ENCODE assay signal across 8 cellular contexts in the genomic region with DNA sequence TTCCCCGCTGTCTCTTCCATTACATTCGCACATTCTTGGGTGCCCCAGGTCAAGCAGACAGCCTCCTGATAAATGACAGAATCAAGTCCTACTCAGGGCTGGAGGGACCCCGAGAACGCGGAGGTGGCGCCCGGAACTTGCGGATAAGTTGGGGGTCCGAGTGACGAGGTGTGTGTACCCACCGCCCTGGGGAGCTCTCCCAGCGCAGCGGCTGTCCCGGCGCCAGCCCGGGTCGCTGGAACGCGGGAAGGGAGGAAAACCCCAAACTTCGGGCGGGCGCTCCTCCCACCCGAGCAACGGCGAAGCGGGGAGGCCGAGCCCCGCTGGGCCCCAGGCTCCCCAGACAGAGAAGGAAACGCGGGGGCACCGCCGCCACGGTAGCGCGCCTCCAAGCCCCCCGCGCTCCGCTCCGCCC. TPM values are rescaled to one million over a fixed set of nuclear protein-coding genes. Genes with fewer than 3 reads are reported as not detected.
DNase-seq lines count a peak whose midpoint lies in the region; ATAC-seq and TF ChIP-seq lines count a peak whose summit lies in the region.

No MANE protein-coding gene starts in this region.

- peak; percentile 74 for DNase-seq in endodermal cell
- no peak for DNase-seq in nephron progenitor cell
- DNase-seq in inferior parietal cortex (ENCODE audit: extremely low spot score) = no peak

- H3K36me3 Mint-ChIP-seq in endodermal cell (ENCODE audit: low read depth) = peaks cover 7% of the 10 kb centered on the region
- H3K36me3 Mint-ChIP-seq in nephron progenitor cell (ENCODE audit: low read depth) = peaks cover 14% of the 10 kb centered on the region

- H3K9me3 Mint-ChIP-seq in endodermal cell = peaks cover 7% of the 10 kb centered on the region
- H3K9me3 Mint-ChIP-seq in nephron progenitor cell = peaks cover 6% of the 10 kb centered on the region

- peaks cover 35% of the 10 kb centered on the region for H3K79me2 ChIP-seq in ACC112 (ENCODE audit: control insufficient read depth, insufficient read depth, low read length, unreplicated experiment)
- peaks cover 43% of the 10 kb centered on the region for H3K79me2 ChIP-seq in OCI-LY1 (ENCODE audit: insufficient read depth, low read length)

- H3K4me1 Mint-ChIP-seq in endodermal cell (peaks cover 25% of the 10 kb centered on the region), nephron progenitor cell (peaks cover 65% of the 10 kb centered on the region)

- H3F3A ChIP-seq in OCI-LY1 (ENCODE audit: insufficient read depth, low read length) = no peaks in the 10 kb centered on the region

- peak; percentile 15 for ATAC-seq in GM21528 (IDR thresholded peaks at IDR 0.05; ENCODE audit: low FRiP score, unreplicated experiment)
- ATAC-seq in GM21423 (IDR thresholded peaks at IDR 0.05; ENCODE audit: unreplicated experiment) = no peak
- ATAC-seq in GM21360 (IDR thresholded peaks at IDR 0.05; ENCODE audit: unreplicated experiment) = no peak

- H3K9ac ChIP-seq in OCI-LY1 (ENCODE audit: low read length) (peak overlapping the region; percentile 83), endodermal cell (ENCODE audit: extremely low read depth, low read length, poor library complexity, severe bottlenecking) (peak overlapping the region; percentile 86)

- H3K27me3 Mint-ChIP-seq in endodermal cell (ENCODE audit: insufficient read depth) (peaks cover 13% of the 10 kb centered on the region), nephron progenitor cell (ENCODE audit: low read depth, poor library complexity) (no peaks in the 10 kb centered on the region)

- H3K4me3 ChIP-seq in ACC112 (ENCODE audit: low read depth, low read length) (peak overlapping the region; percentile 89), OCI-LY1 (ENCODE audit: low read depth, low read length, poor library complexity, severe bottlenecking) (peak overlapping the region; percentile 77), endodermal cell (ENCODE audit: low read length) (peak overlapping the region; percentile 88)

- H3K27me3 ChIP-seq in ACC112 (ENCODE audit: insufficient read depth, low read length) (no peaks in the 10 kb centered on the region), OCI-LY1 (ENCODE audit: insufficient read depth, low read length) (no peaks in the 10 kb centered on the region), endodermal cell (ENCODE audit: control insufficient read depth, insufficient read depth, low read length, poor library complexity, severe bottlenecking) (no peaks in the 10 kb centered on the region)

- H3K36me3 ChIP-seq in ACC112 (ENCODE audit: insufficient read depth, low read length) (no peaks in the 10 kb centered on the region), OCI-LY1 (ENCODE audit: insufficient read depth, low read length) (no peaks in the 10 kb centered on the region), endodermal cell (ENCODE audit: control insufficient read depth, insufficient read depth, low read length) (no peaks in the 10 kb centered on the region)

- WGBS in endodermal cell (ENCODE audit: insufficient coverage in 1 of 2, insufficient read length in 1 of 2), 2 experiments = 0% methylated on average over 31 to 39 of the region's 39 CpGs

- H3K4me3 Mint-ChIP-seq in endodermal cell (peak overlapping the region; percentile 69), nephron progenitor cell (peak overlapping the region; percentile 87)

- no peaks in the 10 kb centered on the region for H3K9me2 ChIP-seq in OCI-LY1 (ENCODE audit: low read depth, low read length)

- peak overlapping the region; percentile 76 for H3K27ac ChIP-seq in ACC112 (ENCODE audit: low read depth, low read length)
- H3K27ac ChIP-seq in OCI-LY1 (ENCODE audit: low read depth, low read length, poor library complexity, severe bottlenecking) = peak overlapping the region; percentile 52
- H3K27ac ChIP-seq in endodermal cell (ENCODE audit: low read depth, low read length) = peak overlapping the region; percentile 78

- H3K27ac Mint-ChIP-seq in endodermal cell = peak overlapping the region; percentile 83
- H3K27ac Mint-ChIP-seq in nephron progenitor cell = peak overlapping the region; percentile 78

- no peaks in the 10 kb centered on the region for H4K20me1 ChIP-seq in OCI-LY1 (ENCODE audit: insufficient read depth, low read length)

- peaks cover 17% of the 10 kb centered on the region for H3K4me1 ChIP-seq in ACC112 (ENCODE audit: control insufficient read depth, insufficient read depth, low read length, unreplicated experiment)
- H3K4me1 ChIP-seq in OCI-LY1 (ENCODE audit: insufficient read depth, low read length, severe bottlenecking) = peaks cover 43% of the 10 kb centered on the region
- peaks cover 3% of the 10 kb centered on the region for H3K4me1 ChIP-seq in endodermal cell (ENCODE audit: control insufficient read depth, insufficient read depth, low read length)

- H2AFZ ChIP-seq in ACC112 (ENCODE audit: low read length, unreplicated experiment) (peak overlapping the region; percentile 52), OCI-LY1 (ENCODE audit: low read length) (no peak overlapping the region)

- no peak for TF ChIP-seq CTCF in OCI-LY1 (IDR thresholded peaks at IDR 0.05; ENCODE audit: low read length)
- no peak for TF ChIP-seq CTCF in endodermal cell (conservative IDR thresholded peaks at IDR 0.05)
- TF ChIP-seq CTCF in nephron progenitor cell (IDR thresholded peaks at IDR 0.05) = no peak

- H3K4me2 ChIP-seq in OCI-LY1 (ENCODE audit: low read length) = peak overlapping the region; percentile 73

- H3K9me3 ChIP-seq in OCI-LY1 (ENCODE audit: low read length) = no peaks in the 10 kb centered on the region
- no peaks in the 10 kb centered on the region for H3K9me3 ChIP-seq in endodermal cell (ENCODE audit: control insufficient read depth, low read length)

RNA-seq across cellular contexts. Expression of a gene that starts 0.6 kb away (rescaled TPM):
- total RNA-seq in endodermal cell = 10 to 100 TPM; 51.6 to 59.6 TPM
- 31.9 TPM for polyA plus RNA-seq in endodermal cell (2013, experiment 1 of 2)
- polyA plus RNA-seq in endodermal cell (2013, experiment 2 of 2) = 28.2 TPM

RNA-seq across cellular contexts. Expression of a gene that starts 23.8 kb away (rescaled TPM):
- total RNA-seq in endodermal cell = 10 to 100 TPM in 1 of 2 donors, 1 to 10 TPM in 1; 9.7 to 17.4 TPM
- polyA plus RNA-seq in endodermal cell (2013, experiment 1 of 2) = 7.7 TPM
- polyA plus RNA-seq in endodermal cell (2013, experiment 2 of 2) = 7.1 TPM

RNA-seq across cellular contexts. Expression of a gene that starts 48.6 kb away (rescaled TPM):
- total RNA-seq in endodermal cell = 10 to 100 TPM; 65.4 to 67.9 TPM
- 36.2 TPM for polyA plus RNA-seq in endodermal cell (2013, experiment 1 of 2)
- 34.3 TPM for polyA plus RNA-seq in endodermal cell (2013, experiment 2 of 2)
